ENCODE assay signal across 9 cellular contexts in genomic region chr15:34799149-34799824, GRCh38. TPM values are rescaled to one million over a fixed set of nuclear protein-coding genes. Genes with fewer than 3 reads are reported as not detected.
DNase-seq lines count a peak whose midpoint lies in the region; ATAC-seq and TF ChIP-seq lines count a peak whose summit lies in the region.
"Had no signal": no experiment of that assay in that cellular context is flagged by ENCODE, and none has a peak within 500 bp of the region (broad histone marks: within the 10 kb centered on the region; RNA-seq: fewer than 3 reads in every experiment).

No MANE protein-coding gene starts in this region.

- no peak for TF ChIP-seq POLR2A in heart left ventricle (IDR thresholded peaks at IDR 0.05)

- H3K27ac ChIP-seq in HUES6 (ENCODE audit: low read depth, low read length) = peak overlapping the region; percentile 44; the same call in 1 of the 2 replicates
- H3K27ac ChIP-seq in SJCRH30 = peak overlapping the region; percentile 88
- H3K27ac ChIP-seq in heart left ventricle = peak overlapping the region; percentile 65 to 96 (median 82)

- intact Hi-C loops in heart left ventricle (cut with DNase I) = loop anchor here in 4 of 10 donors (5.0 to 10.0 kb wide), 4 partner anchors 48 to 84 kb away; no protein-coding TSS in a partner anchor

- TF ChIP-seq CTCF in heart left ventricle (IDR thresholded peaks at IDR 0.05) = no peak

- ATAC-seq in heart left ventricle = peak; percentile 34 to 63 (median 50)
- ATAC-seq in GM18517 (IDR thresholded peaks at IDR 0.05; ENCODE audit: unreplicated experiment) = no peak
- ATAC-seq in activated CD4-positive, CD25-positive, alpha-beta regulatory T cell treated with anti-CD3 and anti-CD28 coated beads, Interleukin-2, amount 50 U/mL, for 24 hours = no peak
- ATAC-seq: naive thymus-derived CD8-positive, alpha-beta T cell had no signal

- DNase-seq in SJCRH30 (peak; percentile 97 to 98), heart left ventricle (peak; percentile 80 to 92 (median 85)), RPMI8226 (no peak)
- DNase-seq: naive thymus-derived CD8-positive, alpha-beta T cell had no signal

- H3K36me3 ChIP-seq in HUES6 (ENCODE audit: control insufficient read depth, insufficient read depth, low read length) (no peaks in the 10 kb centered on the region), SJCRH30 (peaks cover 3% of the 10 kb centered on the region), heart left ventricle (peaks cover 0 to 5% (median 0%) of the 10 kb centered on the region in 9 donors), skeletal muscle satellite cell (ENCODE audit: insufficient read depth, low read length) (no peaks in the 10 kb centered on the region)

- H3K4me2 ChIP-seq in skeletal muscle satellite cell (ENCODE audit: low read length) = peak overlapping the region; percentile 66

- H3K4me3 ChIP-seq in HUES6 (ENCODE audit: low read depth, low read length) (no peak overlapping the region), SJCRH30 (peak overlapping the region; percentile 22), heart left ventricle (peak overlapping the region in 3 of 12 donors; percentile 6 to 11 (median 8)), skeletal muscle satellite cell (ENCODE audit: low read length) (peak overlapping the region; percentile 8)

- H3K9ac ChIP-seq in HUES6 (ENCODE audit: low read length) (peak overlapping the region; percentile 72), skeletal muscle satellite cell (ENCODE audit: low read depth, low read length) (peak overlapping the region; percentile 77)

- H3K4me1 ChIP-seq in HUES6 (ENCODE audit: control insufficient read depth, insufficient read depth, low read length) (peaks cover 28% of the 10 kb centered on the region), SJCRH30 (peaks cover 73% of the 10 kb centered on the region), heart left ventricle (peaks cover 0 to 46% (median 20%) of the 10 kb centered on the region in 12 donors), skeletal muscle satellite cell (ENCODE audit: control insufficient read depth, insufficient read depth, low read length) (peaks cover 55% of the 10 kb centered on the region)

- H3K27me3 ChIP-seq in HUES6 (ENCODE audit: control insufficient read depth, insufficient read depth, low read length) (peaks cover 27% of the 10 kb centered on the region), SJCRH30 (no peaks in the 10 kb centered on the region), heart left ventricle (peaks cover 0 to 33% (median 5%) of the 10 kb centered on the region in 9 donors), skeletal muscle satellite cell (ENCODE audit: control insufficient read depth, insufficient read depth, low read length) (no peaks in the 10 kb centered on the region)

- WGBS in heart left ventricle, 4 donors = 10 to 13% (median 11%) methylated on average over 10 to 14 of the region's 14 CpGs

- H3K9me3 ChIP-seq in HUES6 (ENCODE audit: control insufficient read depth, insufficient read depth, low read depth, low read length) (no peaks in the 10 kb centered on the region), SJCRH30 (replicated peaks) (no peaks in the 10 kb centered on the region), heart left ventricle (no peaks in the 10 kb centered on the region), skeletal muscle satellite cell (replicated peaks; ENCODE audit: low read length) (no peaks in the 10 kb centered on the region)

RNA-seq across cellular contexts. Expression of gene ACTC1, which starts 3.9 kb away (rescaled TPM):
- total RNA-seq in SJCRH30 (2014; rRNA removed; shearing (Covaris generic)) = 323 and 325 TPM in 2 replicates
- over 10,000 TPM in 7 of 9 donors, 1,000 to 10,000 TPM in 2; 3,808 to 17,901 (median 12,860) TPM for total RNA-seq in heart left ventricle
- over 10,000 TPM in 1 of 2 donors, 1,000 to 10,000 TPM in 1; 1,898 to 12,542 TPM for polyA plus RNA-seq in heart left ventricle
- total RNA-seq in skeletal muscle satellite cell (2012; rRNA removed) = 5.6 and 179 TPM in 2 replicates
- total RNA-seq: glomerular endothelial cell; naive thymus-derived CD8-positive, alpha-beta T cell had no signal
- polyA plus RNA-seq: naive thymus-derived CD8-positive, alpha-beta T cell had no signal

RNA-seq across cellular contexts. Expression of gene GJD2, which starts 44.5 kb away (rescaled TPM):
- not detected in 2 replicates for total RNA-seq in SJCRH30 (2014; rRNA removed; shearing (Covaris generic))
- total RNA-seq in heart left ventricle = under 1 TPM in 4 of 9 donors, not detected in 5; 0.19 to 0.31 (median 0.26) TPM
- polyA plus RNA-seq in heart left ventricle = under 1 TPM in 1 of 2 donors, not detected in 1; 0.04 TPM
- not detected in 2 replicates for total RNA-seq in skeletal muscle satellite cell (2012; rRNA removed)
- total RNA-seq: glomerular endothelial cell; naive thymus-derived CD8-positive, alpha-beta T cell had no signal
- polyA plus RNA-seq: naive thymus-derived CD8-positive, alpha-beta T cell had no signal

Comparison
In these comparisons a context has a peak if more than half of its experiments do, and no peak if none do; other contexts are left out.
1. ATAC-seq: peak in heart left ventricle (4 of 4); none in GM18517 (single experiment) and activated CD4-positive, CD25-positive, alpha-beta regulatory T cell treated with anti-CD3 and anti-CD28 coated beads, Interleukin-2, amount 50 U/mL, for 24 hours (0 of 2).
2. RNA of gene ACTC1, which starts 3.9 kb away (total RNA-seq): 3,808 to 17,901 TPM in heart left ventricle; 323 to 325 TPM in SJCRH30; every median in the first group is over 10 times any median in the second.
3. Peak in every context shown above with its lines, with median percentiles within 50 percentile points of each other: H3K27ac ChIP-seq.